8 cellular contexts compared by ENCODE assay signal in genomic region chr1:11893907-11894251, GRCh38. TPM values are rescaled to one million over a fixed set of nuclear protein-coding genes. Genes with fewer than 3 reads are reported as not detected.
DNase-seq lines count a peak whose midpoint lies in the region; ATAC-seq, FAIRE-seq and TF ChIP-seq lines count a peak whose summit lies in the region.

No MANE protein-coding gene starts in this region.

- DNase-seq in AG04449 (ENCODE audit: low read depth, low spot score): no peak
- DNase-seq in GM19239 (ENCODE audit: insufficient read length, low spot score): peak; percentile 94
- peak; percentile 43 for DNase-seq in NCI-H2171 treated with DMSO at 0.1 percent for 48 hours (lab: John Stamatoyannopoulos, UW)
- DNase-seq in activated CD4-positive, alpha-beta T cell treated with anti-CD3 and anti-CD28 coated beads, Interleukin-2, amount 50 U/mL, for 48 hours: peak; percentile 74 to 79
- peak; percentile 53 for DNase-seq in effector CD8-positive, alpha-beta T cell (lab: John Stamatoyannopoulos, UW)
- peak; percentile 66 to 82 (median 74) for DNase-seq in mucosa of descending colon
- DNase-seq in stimulated activated CD8-positive, alpha-beta memory T cell treated with anti-CD3 and anti-CD28 coated beads, Interleukin-7, amount 100 ng/mL, for 4 hours (ENCODE audit: low read depth in 2 of 2): peak; percentile 36 to 39
- no peak for DNase-seq in RCC 7860 (ENCODE audit: low spot score)

- H3K4me3 ChIP-seq in AG04449 (ENCODE audit: low read depth, low read length) (no peak overlapping the region), mucosa of descending colon (no peak overlapping the region)

- TF ChIP-seq CTCF in AG04449 (IDR thresholded peaks at IDR 0.05; ENCODE audit: insufficient read depth, low read length, missing control alignments) (peak; percentile 92), mucosa of descending colon (IDR thresholded peaks at IDR 0.05) (peak; percentile 85)

- no peaks in the 10 kb centered on the region for H3K9me3 ChIP-seq in mucosa of descending colon

- CTCF ChIA-PET in AG04449 (lab: Yijun Ruan, JAX): interaction anchor here (1.2 to 5.0 kb wide), 12 partner anchors 11 to 856 kb away, joined by 3 to 51 read pairs (median 7); no protein-coding TSS in a partner anchor

- H3K36me3 ChIP-seq in mucosa of descending colon (ENCODE audit: low read depth): no peaks in the 10 kb centered on the region

- ATAC-seq in mucosa of descending colon: peak; percentile 95

- intact Hi-C loops in mucosa of descending colon (cut with DNase I, micrococcal nuclease): loop anchor here (10.0 kb wide), 2 partner anchors 49 to 59 kb away; partner anchors contain the start of gene NPPA (in 1 of the 2)

- POLR2A ChIA-PET in AG04449 (lab: Yijun Ruan, JAX): no interaction called here

- peak; percentile 90 for FAIRE-seq in GM19239 (lab: Jason Lieb, UNC)
- no peak for FAIRE-seq in RCC 7860 (lab: Jason Lieb, UNC)

- no peaks in the 10 kb centered on the region for H3K4me1 ChIP-seq in mucosa of descending colon (ENCODE audit: low read depth)

RNA-seq across cellular contexts. Expression of gene KIAA2013, which starts 32.3 kb away (rescaled TPM):
- 100 to 1,000 TPM in 1 of 3 donors, 10 to 100 TPM in 2; 69.6 to 102 (median 88.6) TPM for total RNA-seq in mucosa of descending colon

RNA-seq across cellular contexts. Expression of gene NPPB, which starts 35.1 kb away (rescaled TPM):
- total RNA-seq in mucosa of descending colon: not detected

RNA-seq across cellular contexts. Expression of gene PLOD1, which starts 40.6 kb away (rescaled TPM):
- total RNA-seq in mucosa of descending colon: 10 to 100 TPM; 33.7 to 68.6 (median 35.4) TPM

RNA-seq across cellular contexts. Expression of gene NPPA, which starts 46.3 kb away (rescaled TPM):
- 1 to 10 TPM in 1 of 3 donors, under 1 TPM in 1, not detected in 1; 0.35 to 2.0 TPM for total RNA-seq in mucosa of descending colon

Comparison
In these comparisons a context has a peak if more than half of its experiments do, and no peak if none do; other contexts are left out.
1. DNase-seq: peak in GM19239 (single experiment), NCI-H2171 treated with DMSO at 0.1 percent for 48 hours (single experiment), activated CD4-positive, alpha-beta T cell treated with anti-CD3 and anti-CD28 coated beads, Interleukin-2, amount 50 U/mL, for 48 hours (2 of 2), effector CD8-positive, alpha-beta T cell (single experiment), mucosa of descending colon (3 of 3) and stimulated activated CD8-positive, alpha-beta memory T cell treated with anti-CD3 and anti-CD28 coated beads, Interleukin-7, amount 100 ng/mL, for 4 hours (2 of 2); none in AG04449 (single experiment) and RCC 7860 (single experiment).